ENCODE assay signal across 8 cellular contexts in genomic region chr1:202807926-202808757, GRCh38. TPM values are rescaled to one million over a fixed set of nuclear protein-coding genes. Genes with fewer than 3 reads are reported as not detected.
A peak's percentile ranks its signal among the peaks of the same experiment; 100 is the strongest.
DNase-seq lines count a peak whose midpoint lies in the region; ATAC-seq and TF ChIP-seq lines count a peak whose summit lies in the region.

TSS of gene KDM5B (minus strand) at chr1:202808421. CDS start at chr1:202808305, 116 bp downstream.

- peak; percentile 10 to 76 (median 72) for DNase-seq in CD8-positive, alpha-beta T cell
- DNase-seq in HuH-7 (ENCODE audit: low spot score): peak; percentile 70
- DNase-seq in SKM-1 (lab: John Stamatoyannopoulos, UW; ENCODE audit: unreplicated experiment): peak; percentile 51
- DNase-seq in activated naive CD4-positive, alpha-beta T cell treated with anti-CD3 and anti-CD28 coated beads, Interleukin-2, amount 50 U/mL, for 16 hours: peak; percentile 78
- peak; percentile 43 for DNase-seq in globus pallidus (ENCODE audit: low spot score)
- DNase-seq in neuronal stem cell (ENCODE audit: low spot score): peak; percentile 73
- peak; percentile 81 to 85 for DNase-seq in suprapubic skin (ENCODE audit: low spot score in 2 of 2)

- no CpG with 5 or more reads among the region's 84 CpGs for WGBS in neuronal stem cell (ENCODE audit: extremely low coverage in 2 of 2, insufficient read length in 2 of 2, insufficient replicate concordance in 1 of 2), 2 donors
- WGBS in suprapubic skin: under 1% methylated on average over 28 of the region's 84 CpGs

- H3K79me1 ChIP-seq in neuronal stem cell (ENCODE audit: low read depth, low read length): no peaks in the 10 kb centered on the region

- peak within 1 kb of the TSS; percentile 56 for H3K27ac ChIP-seq in CD8-positive, alpha-beta T cell (ENCODE audit: low read depth, low read length)
- H3K27ac ChIP-seq in neuronal stem cell (replicated peaks; ENCODE audit: low read length) (no peak within 1 kb of the TSS), suprapubic skin (peak within 1 kb of the TSS; percentile 91)

- H3K4me2 ChIP-seq in neuronal stem cell (ENCODE audit: insufficient read depth, low read length, poor library complexity, severe bottlenecking): peak within 1 kb of the TSS; percentile 48

- peak within 1 kb of the TSS; percentile 27 for H2AK5ac ChIP-seq in neuronal stem cell (ENCODE audit: low read depth, low read length)

- peak within 1 kb of the TSS; percentile 71 for H2AFZ ChIP-seq in neuronal stem cell (ENCODE audit: low read length)

- POLR2A ChIA-PET in CD8-positive, alpha-beta T cell (lab: Charles Lee): no interaction called here

- H3K27me3 ChIP-seq in CD8-positive, alpha-beta T cell (ENCODE audit: insufficient read depth, low read length): no peaks in the 10 kb centered on the region
- peaks cover 0 to 8% (median 0%) of the 10 kb centered on the region in 3 experiments for H3K27me3 ChIP-seq in neuronal stem cell (ENCODE audit: control insufficient read depth in 3 of 3, insufficient read depth in 3 of 3, low read depth in 1 of 3, low read length in 3 of 3)
- H3K27me3 ChIP-seq in suprapubic skin: no peaks in the 10 kb centered on the region

- no peaks in the 10 kb centered on the region for H3K9me3 Mint-ChIP-seq in CD8-positive, alpha-beta T cell

- intact Hi-C loops in CD8-positive, alpha-beta T cell (cut with DNase I, micrococcal nuclease): loop anchor here (1.0 to 10.0 kb wide), 6 partner anchors 46 to 466 kb away; partner anchors contain the start of genes KLHL12 (in 1 of the 2), PPP1R12B (in 1 of the 2), TMEM183A (in 1 of the 2) and UBE2T (in 1 of the 2)

- CTCF ChIA-PET in CD8-positive, alpha-beta T cell (lab: Charles Lee): interaction anchor here (0.6 kb wide), 1 partner anchor 1047 kb away, joined by 3 read pairs; no protein-coding TSS in a partner anchor

- peak within 1 kb of the TSS; percentile 86 for H4K91ac ChIP-seq in neuronal stem cell (ENCODE audit: low read depth, low read length, poor library complexity)

- ATAC-seq in CD8-positive, alpha-beta T cell: peak; percentile 63
- no peak for ATAC-seq in HG02884 (IDR thresholded peaks at IDR 0.05; ENCODE audit: unreplicated experiment)

- H2BK120ac ChIP-seq in neuronal stem cell (ENCODE audit: low read depth, low read length): peak within 1 kb of the TSS; percentile 74

- peak within 1 kb of the TSS; percentile 77 for H3K4me3 ChIP-seq in CD8-positive, alpha-beta T cell (ENCODE audit: low read depth, low read length)
- H3K4me3 ChIP-seq in neuronal stem cell (ENCODE audit: low read length in 2 of 2): peak within 1 kb of the TSS; percentile 73 to 97
- H3K4me3 ChIP-seq in suprapubic skin: peak within 1 kb of the TSS; percentile 85

- TF ChIP-seq EP300 in suprapubic skin (IDR thresholded peaks at IDR 0.05): no peak

- peak within 1 kb of the TSS; percentile 100 for H3K23ac ChIP-seq in neuronal stem cell (ENCODE audit: low read depth, low read length, poor library complexity)

- H3K9me3 ChIP-seq in CD8-positive, alpha-beta T cell (ENCODE audit: low read length): no peaks in the 10 kb centered on the region
- no peaks in the 10 kb centered on the region for H3K9me3 ChIP-seq in neuronal stem cell (replicated peaks in 1 of 2; ENCODE audit: control insufficient read depth in 2 of 2, insufficient read depth in 1 of 2, low read depth in 1 of 2, low read length in 2 of 2)
- H3K9me3 ChIP-seq in suprapubic skin: no peaks in the 10 kb centered on the region

- H3K4me1 ChIP-seq in CD8-positive, alpha-beta T cell (ENCODE audit: insufficient read depth, low read length): peaks cover 28% of the 10 kb centered on the region
- H3K4me1 ChIP-seq in neuronal stem cell (ENCODE audit: control insufficient read depth in 2 of 2, insufficient read depth in 1 of 2, low read depth in 1 of 2, low read length in 2 of 2) (peaks cover 5 to 22% of the 10 kb centered on the region in 2 donors), suprapubic skin (peaks cover 56% of the 10 kb centered on the region)

- no peaks in the 10 kb centered on the region for H3K27me3 Mint-ChIP-seq in CD8-positive, alpha-beta T cell (ENCODE audit: low read depth)

- peak within 1 kb of the TSS; percentile 67 for H3K4ac ChIP-seq in neuronal stem cell (ENCODE audit: low read length)

- peak within 1 kb of the TSS; percentile 92 for H3K14ac ChIP-seq in neuronal stem cell (ENCODE audit: low read length)

- H4K8ac ChIP-seq in neuronal stem cell (ENCODE audit: low read depth, low read length): no peak within 1 kb of the TSS

- H2BK5ac ChIP-seq in neuronal stem cell (ENCODE audit: low read length): peak within 1 kb of the TSS; percentile 87

- no peak for TF ChIP-seq CTCF in CD8-positive, alpha-beta T cell (IDR thresholded peaks at IDR 0.05)
- TF ChIP-seq CTCF in suprapubic skin (IDR thresholded peaks at IDR 0.05): no peak

- peaks cover 7% of the 10 kb centered on the region for H3K36me3 Mint-ChIP-seq in CD8-positive, alpha-beta T cell

- H3K4me1 Mint-ChIP-seq in CD8-positive, alpha-beta T cell (ENCODE audit: low read depth): peaks cover 48% of the 10 kb centered on the region

- H3K18ac ChIP-seq in neuronal stem cell (ENCODE audit: low read length): peak within 1 kb of the TSS; percentile 99

- H3K36me3 ChIP-seq in CD8-positive, alpha-beta T cell (ENCODE audit: insufficient read depth, low read length): no peaks in the 10 kb centered on the region
- H3K36me3 ChIP-seq in neuronal stem cell (replicated peaks in 1 of 2; ENCODE audit: control insufficient read depth in 2 of 2, insufficient read depth in 2 of 2, low read length in 2 of 2): no peaks in the 10 kb centered on the region
- H3K36me3 ChIP-seq in suprapubic skin: no peaks in the 10 kb centered on the region

- TF ChIP-seq POLR2A in suprapubic skin (IDR thresholded peaks at IDR 0.05): peak in 1 of 2 donors; percentile 44

- no peak within 1 kb of the TSS for H2BK12ac ChIP-seq in neuronal stem cell (ENCODE audit: low read length)

- peak within 1 kb of the TSS; percentile 76 for H2BK15ac ChIP-seq in neuronal stem cell (ENCODE audit: low read length)

- H3K4me3 Mint-ChIP-seq in CD8-positive, alpha-beta T cell: peak within 1 kb of the TSS; percentile 86

- H3K9ac ChIP-seq in neuronal stem cell (ENCODE audit: low read depth, low read length, poor library complexity): peak within 1 kb of the TSS; percentile 98

- peak within 1 kb of the TSS; percentile 88 for H3K27ac Mint-ChIP-seq in CD8-positive, alpha-beta T cell

RNA-seq across cellular contexts. Expression of gene KDM5B, which starts in this region (rescaled TPM):
- total RNA-seq in CD8-positive, alpha-beta T cell: 10 to 100 TPM; 55.0 to 65.1 TPM
- 59.9 TPM for polyA plus RNA-seq in neuronal stem cell (2013, experiment 1 of 2)
- polyA plus RNA-seq in neuronal stem cell (2013, experiment 2 of 2): 60.7 TPM
- 100 to 1,000 TPM in 1 of 4 donors, 10 to 100 TPM in 3; 76.1 to 165 (median 89.4) TPM for total RNA-seq in suprapubic skin
